ENCODE assay signal across 1 cellular context in genomic region chr12:106956048-106956935, GRCh38.
TF ChIP-seq lines count a peak whose summit lies in the region.

No MANE protein-coding gene starts in this region.

TF ChIP-seq in HepG2, 621 proteins besides CTCF, POLR2A, EP300 and RAD21 (continued from another document and continues in another):
- no peak for TF ChIP-seq ZBTB34 (CRISPR knock-in tag; IDR thresholded peaks at IDR 0.05)
- TF ChIP-seq MYNN (CRISPR knock-in tag; IDR thresholded peaks at IDR 0.05; ENCODE audit: low read depth), result no peak
- no peak for TF ChIP-seq PRDM15 (CRISPR knock-in tag; IDR thresholded peaks at IDR 0.05)
- peak; percentile 10; the same call in 1 of the 2 replicates for TF ChIP-seq GATAD2A (CRISPR knock-in tag; IDR thresholded peaks at IDR 0.05)
- 0 out of 2 replicates have a peak, but pooled peaks have one; percentile 9 for TF ChIP-seq ARID5B (CRISPR knock-in tag; IDR thresholded peaks at IDR 0.05)
- TF ChIP-seq KLF16 (CRISPR knock-in tag; IDR thresholded peaks at IDR 0.05), result no peak
- TF ChIP-seq ZNF513 (CRISPR knock-in tag; conservative IDR thresholded peaks at IDR 0.05), result 0 out of 2 replicates have a peak, but pooled peaks have one; percentile 41
- 0 out of 2 replicates have a peak, but pooled peaks have one; percentile 69 for TF ChIP-seq ZBTB46 (CRISPR knock-in tag; IDR thresholded peaks at IDR 0.05; ENCODE audit: borderline replicate concordance)
- TF ChIP-seq RELA (CRISPR knock-in tag; IDR thresholded peaks at IDR 0.05), result no peak
- TF ChIP-seq ZNF44 (CRISPR knock-in tag; IDR thresholded peaks at IDR 0.05), result no peak
- peak; percentile 68; the same call in 1 of the 2 replicates for TF ChIP-seq HMGXB3 (CRISPR knock-in tag; IDR thresholded peaks at IDR 0.05; ENCODE audit: borderline replicate concordance)
- no peak; the same call in 1 of the 2 replicates for TF ChIP-seq SSRP1 (CRISPR knock-in tag; IDR thresholded peaks at IDR 0.05)
- TF ChIP-seq ZNF496 (CRISPR knock-in tag; IDR thresholded peaks at IDR 0.05; ENCODE audit: insufficient replicate concordance), result no peak
- no peak; a peak in 2 of 4 replicates for TF ChIP-seq MAFK (conservative IDR thresholded peaks at IDR 0.05 in 1 of 2, IDR thresholded peaks at IDR 0.05 in 1 of 2; ENCODE audit: low read length in 2 of 2)
- no peak for TF ChIP-seq SP140L (CRISPR knock-in tag; IDR thresholded peaks at IDR 0.05; ENCODE audit: borderline replicate concordance)
- no peak; the same call in 1 of the 2 replicates for TF ChIP-seq ZNF136 (CRISPR knock-in tag; IDR thresholded peaks at IDR 0.05; ENCODE audit: low read depth)
- no peak; the same call in 1 of the 2 replicates for TF ChIP-seq ZBTB10 (CRISPR knock-in tag; IDR thresholded peaks at IDR 0.05; ENCODE audit: borderline replicate concordance)
- TF ChIP-seq FLYWCH1 (CRISPR knock-in tag; IDR thresholded peaks at IDR 0.05), result no peak
- TF ChIP-seq ZNF263 (CRISPR knock-in tag; IDR thresholded peaks at IDR 0.05), result peak; percentile 40; the same call in 1 of the 2 replicates
- peak; percentile 46; the same call in 1 of the 2 replicates for TF ChIP-seq ZNF740 (CRISPR knock-in tag; IDR thresholded peaks at IDR 0.05)
- TF ChIP-seq RARG (CRISPR knock-in tag; IDR thresholded peaks at IDR 0.05; ENCODE audit: low read depth), result no peak
- no peak for TF ChIP-seq ZNF670 (CRISPR knock-in tag; IDR thresholded peaks at IDR 0.05; ENCODE audit: borderline replicate concordance)
- TF ChIP-seq UBTF (CRISPR knock-in tag; IDR thresholded peaks at IDR 0.05), result peak; percentile 34; the same call in 1 of the 2 replicates
- peak; percentile 28; the same call in 1 of the 2 replicates for TF ChIP-seq IKZF5 (CRISPR knock-in tag; IDR thresholded peaks at IDR 0.05)
